Comparison of ENCODE assay signal across 1 cellular context in the genomic region with DNA sequence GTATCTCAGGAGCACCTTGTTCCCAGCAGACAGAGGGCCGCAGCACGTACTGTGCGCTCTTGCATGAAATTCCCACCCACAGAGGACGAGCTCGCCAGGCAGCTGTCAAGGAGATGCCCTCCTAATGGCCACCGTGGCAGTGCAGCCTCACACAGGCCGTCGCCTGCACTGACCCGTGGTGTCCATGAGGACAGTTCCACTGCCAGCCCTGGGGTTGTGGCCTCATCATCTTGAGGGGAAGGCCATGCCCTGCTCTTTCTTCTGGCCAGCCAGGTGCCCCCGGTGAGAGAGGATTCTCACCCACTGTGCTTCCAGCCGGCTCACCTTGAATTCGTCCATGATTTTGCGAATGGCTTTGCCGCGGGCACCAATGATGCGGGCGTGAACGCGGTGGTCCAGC.
TF ChIP-seq lines count a peak whose summit lies in the region.

No MANE protein-coding gene starts in this region.

TF ChIP-seq in SK-N-SH, 30 proteins besides CTCF, POLR2A, EP300 and RAD21:
- TF ChIP-seq, protein P1, sequence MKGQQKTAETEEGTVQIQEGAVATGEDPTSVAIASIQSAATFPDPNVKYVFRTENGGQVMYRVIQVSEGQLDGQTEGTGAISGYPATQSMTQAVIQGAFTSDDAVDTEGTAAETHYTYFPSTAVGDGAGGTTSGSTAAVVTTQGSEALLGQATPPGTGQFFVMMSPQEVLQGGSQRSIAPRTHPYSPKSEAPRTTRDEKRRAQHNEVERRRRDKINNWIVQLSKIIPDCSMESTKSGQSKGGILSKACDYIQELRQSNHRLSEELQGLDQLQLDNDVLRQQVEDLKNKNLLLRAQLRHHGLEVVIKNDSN (IDR thresholded peaks at IDR 0.05; ENCODE audit: borderline replicate concordance, low read depth) = no peak
- no peak for TF ChIP-seq YY1 (IDR thresholded peaks at IDR 0.05; ENCODE audit: low read depth)
- no peak for TF ChIP-seq ELF1 (IDR thresholded peaks at IDR 0.05)
- TF ChIP-seq MEF2A (IDR thresholded peaks at IDR 0.05; ENCODE audit: borderline replicate concordance, low read depth) = no peak
- TF ChIP-seq FOXJ3 (CRISPR knock-in tag; IDR thresholded peaks at IDR 0.05) = no peak
- no peak for TF ChIP-seq TEAD4 (IDR thresholded peaks at IDR 0.05; ENCODE audit: borderline replicate concordance, insufficient read depth)
- TF ChIP-seq, protein P2, sequence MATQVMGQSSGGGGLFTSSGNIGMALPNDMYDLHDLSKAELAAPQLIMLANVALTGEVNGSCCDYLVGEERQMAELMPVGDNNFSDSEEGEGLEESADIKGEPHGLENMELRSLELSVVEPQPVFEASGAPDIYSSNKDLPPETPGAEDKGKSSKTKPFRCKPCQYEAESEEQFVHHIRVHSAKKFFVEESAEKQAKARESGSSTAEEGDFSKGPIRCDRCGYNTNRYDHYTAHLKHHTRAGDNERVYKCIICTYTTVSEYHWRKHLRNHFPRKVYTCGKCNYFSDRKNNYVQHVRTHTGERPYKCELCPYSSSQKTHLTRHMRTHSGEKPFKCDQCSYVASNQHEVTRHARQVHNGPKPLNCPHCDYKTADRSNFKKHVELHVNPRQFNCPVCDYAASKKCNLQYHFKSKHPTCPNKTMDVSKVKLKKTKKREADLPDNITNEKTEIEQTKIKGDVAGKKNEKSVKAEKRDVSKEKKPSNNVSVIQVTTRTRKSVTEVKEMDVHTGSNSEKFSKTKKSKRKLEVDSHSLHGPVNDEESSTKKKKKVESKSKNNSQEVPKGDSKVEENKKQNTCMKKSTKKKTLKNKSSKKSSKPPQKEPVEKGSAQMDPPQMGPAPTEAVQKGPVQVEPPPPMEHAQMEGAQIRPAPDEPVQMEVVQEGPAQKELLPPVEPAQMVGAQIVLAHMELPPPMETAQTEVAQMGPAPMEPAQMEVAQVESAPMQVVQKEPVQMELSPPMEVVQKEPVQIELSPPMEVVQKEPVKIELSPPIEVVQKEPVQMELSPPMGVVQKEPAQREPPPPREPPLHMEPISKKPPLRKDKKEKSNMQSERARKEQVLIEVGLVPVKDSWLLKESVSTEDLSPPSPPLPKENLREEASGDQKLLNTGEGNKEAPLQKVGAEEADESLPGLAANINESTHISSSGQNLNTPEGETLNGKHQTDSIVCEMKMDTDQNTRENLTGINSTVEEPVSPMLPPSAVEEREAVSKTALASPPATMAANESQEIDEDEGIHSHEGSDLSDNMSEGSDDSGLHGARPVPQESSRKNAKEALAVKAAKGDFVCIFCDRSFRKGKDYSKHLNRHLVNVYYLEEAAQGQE (IDR thresholded peaks at IDR 0.05; ENCODE audit: low read depth, low read length) = no peak
- no peak for TF ChIP-seq SIN3A (IDR thresholded peaks at IDR 0.05; ENCODE audit: borderline replicate concordance, low read depth, low read length)
- no peak for TF ChIP-seq GABPA (IDR thresholded peaks at IDR 0.05; ENCODE audit: low read depth)
- TF ChIP-seq TAF1 (IDR thresholded peaks at IDR 0.05; ENCODE audit: borderline replicate concordance, low read depth, low read length) = no peak
- TF ChIP-seq, protein P3, sequence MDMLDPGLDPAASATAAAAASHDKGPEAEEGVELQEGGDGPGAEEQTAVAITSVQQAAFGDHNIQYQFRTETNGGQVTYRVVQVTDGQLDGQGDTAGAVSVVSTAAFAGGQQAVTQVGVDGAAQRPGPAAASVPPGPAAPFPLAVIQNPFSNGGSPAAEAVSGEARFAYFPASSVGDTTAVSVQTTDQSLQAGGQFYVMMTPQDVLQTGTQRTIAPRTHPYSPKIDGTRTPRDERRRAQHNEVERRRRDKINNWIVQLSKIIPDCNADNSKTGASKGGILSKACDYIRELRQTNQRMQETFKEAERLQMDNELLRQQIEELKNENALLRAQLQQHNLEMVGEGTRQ (IDR thresholded peaks at IDR 0.05; ENCODE audit: borderline replicate concordance, low read depth, low read length) = no peak
- no peak for TF ChIP-seq RCOR1 (IDR thresholded peaks at IDR 0.05; ENCODE audit: low read length)
- TF ChIP-seq, protein P4, sequence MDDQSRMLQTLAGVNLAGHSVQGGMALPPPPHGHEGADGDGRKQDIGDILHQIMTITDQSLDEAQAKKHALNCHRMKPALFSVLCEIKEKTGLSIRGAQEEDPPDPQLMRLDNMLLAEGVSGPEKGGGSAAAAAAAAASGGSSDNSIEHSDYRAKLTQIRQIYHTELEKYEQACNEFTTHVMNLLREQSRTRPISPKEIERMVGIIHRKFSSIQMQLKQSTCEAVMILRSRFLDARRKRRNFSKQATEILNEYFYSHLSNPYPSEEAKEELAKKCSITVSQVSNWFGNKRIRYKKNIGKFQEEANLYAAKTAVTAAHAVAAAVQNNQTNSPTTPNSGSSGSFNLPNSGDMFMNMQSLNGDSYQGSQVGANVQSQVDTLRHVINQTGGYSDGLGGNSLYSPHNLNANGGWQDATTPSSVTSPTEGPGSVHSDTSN (IDR thresholded peaks at IDR 0.05) = no peak
- TF ChIP-seq, protein P5, sequence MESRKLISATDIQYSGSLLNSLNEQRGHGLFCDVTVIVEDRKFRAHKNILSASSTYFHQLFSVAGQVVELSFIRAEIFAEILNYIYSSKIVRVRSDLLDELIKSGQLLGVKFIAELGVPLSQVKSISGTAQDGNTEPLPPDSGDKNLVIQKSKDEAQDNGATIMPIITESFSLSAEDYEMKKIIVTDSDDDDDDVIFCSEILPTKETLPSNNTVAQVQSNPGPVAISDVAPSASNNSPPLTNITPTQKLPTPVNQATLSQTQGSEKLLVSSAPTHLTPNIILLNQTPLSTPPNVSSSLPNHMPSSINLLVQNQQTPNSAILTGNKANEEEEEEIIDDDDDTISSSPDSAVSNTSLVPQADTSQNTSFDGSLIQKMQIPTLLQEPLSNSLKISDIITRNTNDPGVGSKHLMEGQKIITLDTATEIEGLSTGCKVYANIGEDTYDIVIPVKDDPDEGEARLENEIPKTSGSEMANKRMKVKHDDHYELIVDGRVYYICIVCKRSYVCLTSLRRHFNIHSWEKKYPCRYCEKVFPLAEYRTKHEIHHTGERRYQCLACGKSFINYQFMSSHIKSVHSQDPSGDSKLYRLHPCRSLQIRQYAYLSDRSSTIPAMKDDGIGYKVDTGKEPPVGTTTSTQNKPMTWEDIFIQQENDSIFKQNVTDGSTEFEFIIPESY (IDR thresholded peaks at IDR 0.05; ENCODE audit: borderline replicate concordance, low read depth) = no peak
- TF ChIP-seq FOXM1 (IDR thresholded peaks at IDR 0.05; ENCODE audit: low read depth) = no peak
- TF ChIP-seq NRF1 (IDR thresholded peaks at IDR 0.05; ENCODE audit: low read depth, low read length) = no peak
- TF ChIP-seq FOSL2 (IDR thresholded peaks at IDR 0.05; ENCODE audit: borderline replicate concordance, low read depth) = no peak
- TF ChIP-seq RXRA (IDR thresholded peaks at IDR 0.05; ENCODE audit: borderline replicate concordance, low read depth) = no peak
- TF ChIP-seq, protein P6, sequence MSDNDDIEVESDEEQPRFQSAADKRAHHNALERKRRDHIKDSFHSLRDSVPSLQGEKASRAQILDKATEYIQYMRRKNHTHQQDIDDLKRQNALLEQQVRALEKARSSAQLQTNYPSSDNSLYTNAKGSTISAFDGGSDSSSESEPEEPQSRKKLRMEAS (IDR thresholded peaks at IDR 0.05; ENCODE audit: low read depth) = no peak
- no peak for TF ChIP-seq GATA2 (CRISPR knock-in tag; IDR thresholded peaks at IDR 0.05)
